ENCODE assay signal across 2 cellular contexts in the genomic region with DNA sequence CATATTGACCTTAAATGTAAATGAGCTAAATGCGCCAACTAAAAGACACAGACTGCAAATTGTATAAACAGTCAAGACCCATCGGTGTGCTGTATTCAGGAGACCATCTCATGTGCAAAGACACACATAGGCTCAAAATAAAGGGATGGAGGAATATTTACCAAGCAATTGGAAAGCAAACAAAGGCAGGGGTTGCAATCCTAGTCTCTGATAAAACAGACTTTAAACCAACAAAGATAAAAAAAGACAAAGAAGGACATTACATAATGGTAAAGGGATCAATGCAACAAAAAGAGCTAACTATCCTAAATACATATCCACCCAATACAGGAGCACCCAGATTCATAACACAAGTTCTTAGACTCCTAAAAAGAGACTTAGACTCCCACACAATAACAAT. TPM values are rescaled to one million over a fixed set of nuclear protein-coding genes. Genes with fewer than 3 reads are reported as not detected.
"Had no signal": no experiment of that assay in that cellular context is flagged by ENCODE, and none has a peak within 500 bp of the region (broad histone marks: within the 10 kb centered on the region; RNA-seq: fewer than 3 reads in every experiment).

No MANE protein-coding gene starts in this region.

RNA-seq across cellular contexts. Expression of a gene that starts 14.3 kb away (rescaled TPM):
- total RNA-seq: G401, GM12878 had no signal
